35 cellular contexts compared by ENCODE assay signal in the genomic region with DNA sequence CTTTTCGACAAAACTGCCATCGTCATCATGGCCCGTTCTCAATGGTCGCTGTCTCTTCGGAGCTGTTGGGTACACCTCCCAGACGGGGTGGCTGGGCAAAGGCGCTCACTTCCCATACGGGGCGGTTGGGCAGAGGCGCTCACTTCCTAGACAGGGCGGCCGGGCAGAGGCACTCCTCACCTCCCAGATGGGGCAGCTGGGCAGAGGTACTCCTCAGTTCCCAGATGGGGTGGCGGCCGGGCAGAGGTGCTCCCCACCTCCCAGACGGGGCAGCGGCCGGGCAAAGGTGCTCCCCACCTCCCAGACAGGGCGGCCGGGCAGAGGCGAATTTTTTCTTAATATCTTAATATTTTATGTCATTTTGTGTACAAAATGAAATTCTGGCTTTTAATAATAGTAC.
"Had no signal": no experiment of that assay in that cellular context is flagged by ENCODE, and none has a peak within 500 bp of the region (broad histone marks: within the 10 kb centered on the region; RNA-seq: fewer than 3 reads in every experiment).

No MANE protein-coding gene starts in this region.

- H3K9me3 ChIP-seq: ascending aorta had no signal

- H3K27me3 ChIP-seq: ascending aorta, cardiac muscle cell had no signal

- H3K4me1 Mint-ChIP-seq: activated CD4-positive, alpha-beta memory T cell treated with anti-CD3 and anti-CD28 coated beads, Interleukin-2, amount 10 ng/mL, durations not matched to agents 7 days and 5 days; activated CD8-positive, alpha-beta memory T cell treated with anti-CD3 and anti-CD28 coated beads, Interleukin-2, amount 10 ng/mL, durations not matched to agents 7 days and 5 days; activated naive CD4-positive, alpha-beta T cell treated with anti-CD3 and anti-CD28 coated beads, Interleukin-2, amount 10 ng/mL, durations not matched to agents 7 days and 5 days; activated naive CD4-positive, alpha-beta T cell treated with anti-CD3 and anti-CD28 coated beads, Interleukin-2, amount 50 U/mL, for 24 hours; activated naive CD8-positive, alpha-beta T cell treated with anti-CD3 and anti-CD28 coated beads, Interleukin-2, amount 10 ng/mL, durations not matched to agents 7 days and 5 days; brain; central memory CD8-positive, alpha-beta T cell had no signal

- DNase-seq: activated B cell treated with CpG ODN at 0.5 μM for 24 hours; activated CD4-positive, alpha-beta memory T cell treated with anti-CD3 and anti-CD28 coated beads, Interleukin-2, amount 10 ng/mL, durations not matched to agents 7 days and 5 days; activated CD4-positive, alpha-beta T cell treated with anti-CD3 and anti-CD28 coated beads for 48 hours; activated CD4-positive, alpha-beta T cell treated with anti-CD3 and anti-CD28 coated beads, Interleukin-2, amount 10 ng/mL, durations not matched to agents 7 days and 5 days; activated CD4-positive, alpha-beta T cell treated with anti-CD3 and anti-CD28 coated beads, Interleukin-2, amount 50 U/mL, for 48 hours; activated CD4-positive, CD25-positive, alpha-beta regulatory T cell treated with anti-CD3 and anti-CD28 coated beads, Interleukin-2, amount 50 U/mL, for 72 hours; activated CD8-positive, alpha-beta memory T cell treated with anti-CD3 and anti-CD28 coated beads for 24 hours; activated CD8-positive, alpha-beta memory T cell treated with anti-CD3 and anti-CD28 coated beads, Interleukin-2, amount 10 ng/mL, durations not matched to agents 7 days and 5 days; activated CD8-positive, alpha-beta memory T cell treated with anti-CD3 and anti-CD28 coated beads, Interleukin-2, amount 50 U/mL, for 48 hours; activated CD8-positive, alpha-beta T cell treated with anti-CD3 and anti-CD28 coated beads, Interleukin-2, amount 10 ng/mL, durations not matched to agents 7 days and 5 days; activated effector memory CD4-positive, alpha-beta T cell treated with Interleukin-2 at 50 U/mL for 16 hours; activated gamma-delta T cell; activated naive CD4-positive, alpha-beta T cell treated with anti-CD3 and anti-CD28 coated beads, Interleukin-2, amount 10 ng/mL, durations not matched to agents 7 days and 5 days; activated naive CD4-positive, alpha-beta T cell treated with Interleukin-2 at 50 U/mL for 16 hours; activated naive CD8-positive, alpha-beta T cell treated with anti-CD3 and anti-CD28 coated beads, Interleukin-2, amount 10 ng/mL, durations not matched to agents 7 days and 5 days; activated naive CD8-positive, alpha-beta T cell treated with anti-CD3 and anti-CD28 coated beads, Interleukin-2, amount 50 U/mL, for 24 hours; activated T-cell treated with anti-CD3 and anti-CD28 coated beads, Interleukin-2, amount 50 U/mL, for 24 hours; activated T-cell treated with anti-CD3 and anti-CD28 coated beads, Interleukin-2, amount 50 U/mL, for 48 hours; amygdala; anterior cingulate cortex; caudate nucleus; SW 1271; T-helper 1 cell; T-helper 2 cell; T-helper 9 cell had no signal

- H3K27me3 Mint-ChIP-seq: activated B cell treated with CpG ODN at 0.5 μM for 24 hours; activated CD4-positive, alpha-beta memory T cell treated with anti-CD3 and anti-CD28 coated beads, Interleukin-2, amount 10 ng/mL, durations not matched to agents 7 days and 5 days; activated CD4-positive, alpha-beta T cell treated with anti-CD3 and anti-CD28 coated beads, Interleukin-2, amount 10 ng/mL, durations not matched to agents 7 days and 5 days; activated CD8-positive, alpha-beta memory T cell treated with anti-CD3 and anti-CD28 coated beads, Interleukin-2, amount 10 ng/mL, durations not matched to agents 7 days and 5 days; activated naive CD4-positive, alpha-beta T cell treated with anti-CD3 and anti-CD28 coated beads, Interleukin-2, amount 10 ng/mL, durations not matched to agents 7 days and 5 days; activated naive CD4-positive, alpha-beta T cell treated with anti-CD3 and anti-CD28 coated beads, Interleukin-2, amount 50 U/mL, for 24 hours; activated naive CD8-positive, alpha-beta T cell; activated naive CD8-positive, alpha-beta T cell treated with anti-CD3 and anti-CD28 coated beads, Interleukin-2, amount 10 ng/mL, durations not matched to agents 7 days and 5 days; activated naive CD8-positive, alpha-beta T cell treated with anti-CD3 and anti-CD28 coated beads, Interleukin-2, amount 50 U/mL, for 24 hours; activated T-cell treated with anti-CD3 and anti-CD28 coated beads, Interleukin-2, amount 50 U/mL, for 24 hours; central memory CD8-positive, alpha-beta T cell had no signal

- H3K27ac Mint-ChIP-seq: activated B cell treated with CpG ODN at 0.5 μM for 24 hours; activated CD4-positive, alpha-beta memory T cell treated with anti-CD3 and anti-CD28 coated beads, Interleukin-2, amount 10 ng/mL, durations not matched to agents 7 days and 5 days; activated CD4-positive, alpha-beta T cell treated with anti-CD3 and anti-CD28 coated beads, Interleukin-2, amount 10 ng/mL, durations not matched to agents 7 days and 5 days; activated CD8-positive, alpha-beta memory T cell treated with anti-CD3 and anti-CD28 coated beads, Interleukin-2, amount 10 ng/mL, durations not matched to agents 7 days and 5 days; activated CD8-positive, alpha-beta T cell treated with anti-CD3 and anti-CD28 coated beads, Interleukin-2, amount 10 ng/mL, durations not matched to agents 7 days and 5 days; activated naive CD4-positive, alpha-beta T cell treated with anti-CD3 and anti-CD28 coated beads, Interleukin-2, amount 10 ng/mL, durations not matched to agents 7 days and 5 days; activated naive CD4-positive, alpha-beta T cell treated with anti-CD3 and anti-CD28 coated beads, Interleukin-2, amount 50 U/mL, for 24 hours; activated naive CD8-positive, alpha-beta T cell; activated naive CD8-positive, alpha-beta T cell treated with anti-CD3 and anti-CD28 coated beads, Interleukin-2, amount 10 ng/mL, durations not matched to agents 7 days and 5 days; activated naive CD8-positive, alpha-beta T cell treated with anti-CD3 and anti-CD28 coated beads, Interleukin-2, amount 50 U/mL, for 24 hours; activated T-cell treated with anti-CD3 and anti-CD28 coated beads, Interleukin-2, amount 50 U/mL, for 24 hours; activated T-helper 2 cell treated with anti-CD3 and anti-CD28 coated beads, Interferon-gamma antibody, Interleukin-2, Interleukin-4, amounts not matched to agents 10 μg/mL and 5 μg/mL and 100 μg/mL, durations not matched to agents 14 hours and 24 hours and 36 hours; brain; T-helper 1 cell treated with Interleukin-12 subunit alpha and Interleukin-12 subunit beta and Interleukin-4 antibody, amounts not matched to agents 30 μg/mL and 1 μg/mL, for 36 hours; T-helper 2 cell treated with Interferon-gamma antibody and Interleukin-4, amounts not matched to agents 5 μg/mL and 100 μg/mL, for 36 hours had no signal

- H3K27ac ChIP-seq: ascending aorta, cardiac muscle cell, VCaP had no signal

- H3K4me3 ChIP-seq: ascending aorta, cardiac muscle cell had no signal

- H3K4me1 ChIP-seq: ascending aorta had no signal

- H3K9me3 Mint-ChIP-seq: activated CD4-positive, alpha-beta memory T cell treated with anti-CD3 and anti-CD28 coated beads, Interleukin-2, amount 10 ng/mL, durations not matched to agents 7 days and 5 days; activated naive CD4-positive, alpha-beta T cell treated with anti-CD3 and anti-CD28 coated beads, Interleukin-2, amount 10 ng/mL, durations not matched to agents 7 days and 5 days; activated naive CD8-positive, alpha-beta T cell treated with anti-CD3 and anti-CD28 coated beads, Interleukin-2, amount 10 ng/mL, durations not matched to agents 7 days and 5 days; activated naive CD8-positive, alpha-beta T cell treated with anti-CD3 and anti-CD28 coated beads, Interleukin-2, amount 50 U/mL, for 24 hours; activated T-cell treated with anti-CD3 and anti-CD28 coated beads, Interleukin-2, amount 50 U/mL, for 24 hours; activated T-helper 2 cell treated with anti-CD3 and anti-CD28 coated beads, Interferon-gamma antibody, Interleukin-2, Interleukin-4, amounts not matched to agents 10 μg/mL and 5 μg/mL and 100 μg/mL, durations not matched to agents 14 hours and 24 hours and 36 hours; central memory CD8-positive, alpha-beta T cell; T-helper 1 cell treated with Interleukin-12 subunit alpha and Interleukin-12 subunit beta and Interleukin-4 antibody, amounts not matched to agents 30 μg/mL and 1 μg/mL, for 36 hours; T-helper 2 cell treated with Interferon-gamma antibody and Interleukin-4, amounts not matched to agents 5 μg/mL and 100 μg/mL, for 36 hours had no signal

- H3K4me3 Mint-ChIP-seq: activated B cell treated with CpG ODN at 0.5 μM for 24 hours; activated CD4-positive, alpha-beta memory T cell treated with anti-CD3 and anti-CD28 coated beads, Interleukin-2, amount 10 ng/mL, durations not matched to agents 7 days and 5 days; activated CD4-positive, alpha-beta T cell treated with anti-CD3 and anti-CD28 coated beads, Interleukin-2, amount 10 ng/mL, durations not matched to agents 7 days and 5 days; activated CD8-positive, alpha-beta memory T cell treated with anti-CD3 and anti-CD28 coated beads, Interleukin-2, amount 10 ng/mL, durations not matched to agents 7 days and 5 days; activated CD8-positive, alpha-beta T cell treated with anti-CD3 and anti-CD28 coated beads, Interleukin-2, amount 10 ng/mL, durations not matched to agents 7 days and 5 days; activated naive CD4-positive, alpha-beta T cell treated with anti-CD3 and anti-CD28 coated beads, Interleukin-2, amount 10 ng/mL, durations not matched to agents 7 days and 5 days; activated naive CD4-positive, alpha-beta T cell treated with anti-CD3 and anti-CD28 coated beads, Interleukin-2, amount 50 U/mL, for 24 hours; activated naive CD8-positive, alpha-beta T cell; activated naive CD8-positive, alpha-beta T cell treated with anti-CD3 and anti-CD28 coated beads, Interleukin-2, amount 10 ng/mL, durations not matched to agents 7 days and 5 days; activated naive CD8-positive, alpha-beta T cell treated with anti-CD3 and anti-CD28 coated beads, Interleukin-2, amount 50 U/mL, for 24 hours; activated T-cell treated with anti-CD3 and anti-CD28 coated beads, Interleukin-2, amount 50 U/mL, for 24 hours; brain; central memory CD8-positive, alpha-beta T cell; T-helper 1 cell treated with Interleukin-12 subunit alpha and Interleukin-12 subunit beta and Interleukin-4 antibody, amounts not matched to agents 30 μg/mL and 1 μg/mL, for 36 hours; T-helper 2 cell treated with Interferon-gamma antibody and Interleukin-4, amounts not matched to agents 5 μg/mL and 100 μg/mL, for 36 hours had no signal

- ATAC-seq: activated CD8-positive, alpha-beta memory T cell treated with anti-CD3 and anti-CD28 coated beads, Interleukin-2, amount 10 ng/mL, durations not matched to agents 7 days and 5 days; activated CD8-positive, alpha-beta T cell treated with anti-CD3 and anti-CD28 coated beads, Interleukin-2, amount 10 ng/mL, durations not matched to agents 7 days and 5 days; activated naive CD8-positive, alpha-beta T cell treated with anti-CD3 and anti-CD28 coated beads, Interleukin-2, amount 50 U/mL, for 24 hours had no signal

- H3K36me3 ChIP-seq: cardiac muscle cell had no signal
